In genomic region chr1:224851210-224851849, GRCh38 we compare ENCODE assay signal across 8 cellular contexts.
DNase-seq lines count a peak whose midpoint lies in the region; ATAC-seq, FAIRE-seq and TF ChIP-seq lines count a peak whose summit lies in the region.

No MANE protein-coding gene starts in this region.

- no peak overlapping the region for H3K4me2 ChIP-seq in K562 (ENCODE audit: insufficient read depth, low read length)

- no peaks in the 10 kb centered on the region for H3K79me2 ChIP-seq in K562 (ENCODE audit: control insufficient read depth, insufficient read depth, low read length)

- no peaks in the 10 kb centered on the region for H3K4me1 ChIP-seq in K562 (replicated peaks in 1 of 2; ENCODE audit: control insufficient read depth in 2 of 2, insufficient read depth in 2 of 2, low read length in 2 of 2)

- BruUV-seq in K562 (replicated peaks; lab: Mats Ljungman, UMichigan): no TSS peak

- no peaks in the 10 kb centered on the region for H3K36me3 ChIP-seq in K562 (ENCODE audit: control insufficient read depth, insufficient read depth, low read length)

- no peaks in the 10 kb centered on the region for H3K9me3 ChIP-seq in K562 (replicated peaks; ENCODE audit: control insufficient read depth, insufficient read depth, low read depth, low read length)

- in situ Hi-C loops in K562 (cut with MboI): loop anchor here (5.0 kb wide), 1 partner anchor 339 kb away; no protein-coding TSS in a partner anchor

- under 1% methylated on average over 6 of the region's 6 CpGs for WGBS in K562 (ENCODE audit: insufficient coverage, low coverage, missing lambda C conversion rate)

- no peaks in the 10 kb centered on the region; the same call in 1 of the 2 replicates for H4K20me1 ChIP-seq in K562 (replicated peaks; ENCODE audit: control insufficient read depth, insufficient read depth, low read length)

- POLR2A ChIA-PET in K562 (lab: Yijun Ruan, JAX): interaction anchor here (0.6 to 1.0 kb wide), 4 partner anchors 23 to 335 kb away, joined by 3 to 4 read pairs (median 3); no protein-coding TSS in a partner anchor

- H3K4me3 ChIP-seq in K562: no peak overlapping the region

- no peak overlapping the region for H3K9ac ChIP-seq in K562 (ENCODE audit: insufficient read depth in 1 of 2, low read depth in 2 of 2, low read length in 2 of 2)

- FAIRE-seq in K562 (lab: Jason Lieb, UNC): peak; percentile 80

- DNase-seq in EL: peak; percentile 54
- DNase-seq in M059J (ENCODE audit: low read depth): peak; percentile 63
- peak in 4 of 5 experiments; percentile 11 to 45 (median 31) for DNase-seq in T-helper 2 cell
- peak; percentile 46 to 60 (median 54) for DNase-seq in K562 (ENCODE audit: extremely low read depth in 1 of 4, low spot score in 3 of 4)
- DNase-seq in iPS-NIHi11 (ENCODE audit: low spot score): peak; percentile 75
- peak; percentile 17 to 24 (median 19) for DNase-seq in stimulated activated CD4-positive, alpha-beta T cell treated with anti-CD3 and anti-CD28 coated beads, Interleukin-1b, Interleukin-23, amount 100 ng/mL, for 24 hours (ENCODE audit: low read depth in 4 of 4, low spot score in 1 of 4)
- no peak for DNase-seq in cortex of kidney (lab: John Stamatoyannopoulos, UW)

- peaks cover 0 to 7% of the 10 kb centered on the region in 2 experiments; a peak in 1 of 5 replicates for H3K27me3 ChIP-seq in K562 (ENCODE audit: control insufficient read depth in 2 of 2, insufficient read depth in 2 of 2, low read length in 2 of 2)

- H3K27ac ChIP-seq in K562 (ENCODE audit: extremely low read depth, low read depth, low read length): no peak overlapping the region

- TF ChIP-seq EP300 in K562 (IDR thresholded peaks at IDR 0.05; ENCODE audit: low read length): no peak

- peak; percentile 73 to 90 (median 76) for TF ChIP-seq CTCF in K562 (IDR thresholded peaks at IDR 0.05 in 2 of 3, conservative IDR thresholded peaks at IDR 0.05 in 1 of 3; ENCODE audit: insufficient read depth in 2 of 3, low read depth in 1 of 3, low read length in 3 of 3)

- H3K9me1 ChIP-seq in K562 (ENCODE audit: control insufficient read depth, insufficient read depth, low read length): no peaks in the 10 kb centered on the region

- CTCF ChIA-PET in K562 (lab: Yijun Ruan, JAX; ENCODE audit: low intra/inter-chr PET ratio): interaction anchor here (0.7 to 1.1 kb wide), 2 partner anchors 338 to 341 kb away, joined by 3 read pairs; no protein-coding TSS in a partner anchor

- H2AFZ ChIP-seq in K562 (ENCODE audit: low read depth, low read length): 0 out of 2 replicates have a peak overlapping the region, but pooled peaks have one; percentile 14

- intact Hi-C loops in K562 (cut with micrococcal nuclease): loop anchor here (5.0 kb wide), 2 partner anchors 209 to 734 kb away; no protein-coding TSS in a partner anchor

- peak; percentile 60 to 67; a peak in 3 of 4 replicates for TF ChIP-seq RAD21 in K562 (CRISPR knock-in tag; conservative IDR thresholded peaks at IDR 0.05 in 1 of 2, IDR thresholded peaks at IDR 0.05 in 1 of 2)

- peak; percentile 70 for ATAC-seq in GM21619 (IDR thresholded peaks at IDR 0.05; ENCODE audit: unreplicated experiment)
- peak; percentile 89 for ATAC-seq in K562

- no peak for TF ChIP-seq POLR2A in K562 (conservative IDR thresholded peaks at IDR 0.05)

TF ChIP-seq in K562, 482 proteins besides CTCF, POLR2A, EP300 and RAD21:
- 0 out of 2 replicates have a peak, but pooled peaks have one; percentile 13 for TF ChIP-seq DEAF1 (CRISPR knock-in tag; IDR thresholded peaks at IDR 0.05)
- TF ChIP-seq SMC3 (conservative IDR thresholded peaks at IDR 0.05; ENCODE audit: insufficient read depth, low read depth, low read length): peak; percentile 63
- no peak for TF ChIP-seq DNMT1 (IDR thresholded peaks at IDR 0.05)
- TF ChIP-seq CSDE1 (IDR thresholded peaks at IDR 0.05): no peak
- no peak for TF ChIP-seq E2F5 (CRISPR knock-in tag; IDR thresholded peaks at IDR 0.05)
- no peak for TF ChIP-seq PHF20 (IDR thresholded peaks at IDR 0.05; ENCODE audit: partially characterized antibody)
- 0 out of 2 replicates have a peak, but pooled peaks have one; percentile 20 for TF ChIP-seq RB1 (IDR thresholded peaks at IDR 0.05; ENCODE audit: low read depth)
- TF ChIP-seq JUND (IDR thresholded peaks at IDR 0.05; ENCODE audit: borderline replicate concordance, low read depth, low read length): 0 out of 2 replicates have a peak, but pooled peaks have one; percentile 18
- TF ChIP-seq JUND (tag; IDR thresholded peaks at IDR 0.05; ENCODE audit: borderline replicate concordance, low read depth, low read length): no peak
- TF ChIP-seq MAFK (IDR thresholded peaks at IDR 0.05; ENCODE audit: low read length): 0 out of 2 replicates have a peak, but pooled peaks have one; percentile 4
- TF ChIP-seq NFE2 (IDR thresholded peaks at IDR 0.05; ENCODE audit: low read depth): no peak
- TF ChIP-seq ARID4B (CRISPR knock-in tag; IDR thresholded peaks at IDR 0.05): 0 out of 2 replicates have a peak, but pooled peaks have one; percentile 23
- no peak for TF ChIP-seq TEAD2 (tag; IDR thresholded peaks at IDR 0.05)
- TF ChIP-seq ZNF239 (CRISPR knock-in tag; IDR thresholded peaks at IDR 0.05): no peak
- no peak for TF ChIP-seq HOMEZ (CRISPR knock-in tag; IDR thresholded peaks at IDR 0.05)
- no peak for TF ChIP-seq ZNF124 (CRISPR knock-in tag; IDR thresholded peaks at IDR 0.05)
